Comparison of ENCODE assay signal across 9 cellular contexts in the genomic region with DNA sequence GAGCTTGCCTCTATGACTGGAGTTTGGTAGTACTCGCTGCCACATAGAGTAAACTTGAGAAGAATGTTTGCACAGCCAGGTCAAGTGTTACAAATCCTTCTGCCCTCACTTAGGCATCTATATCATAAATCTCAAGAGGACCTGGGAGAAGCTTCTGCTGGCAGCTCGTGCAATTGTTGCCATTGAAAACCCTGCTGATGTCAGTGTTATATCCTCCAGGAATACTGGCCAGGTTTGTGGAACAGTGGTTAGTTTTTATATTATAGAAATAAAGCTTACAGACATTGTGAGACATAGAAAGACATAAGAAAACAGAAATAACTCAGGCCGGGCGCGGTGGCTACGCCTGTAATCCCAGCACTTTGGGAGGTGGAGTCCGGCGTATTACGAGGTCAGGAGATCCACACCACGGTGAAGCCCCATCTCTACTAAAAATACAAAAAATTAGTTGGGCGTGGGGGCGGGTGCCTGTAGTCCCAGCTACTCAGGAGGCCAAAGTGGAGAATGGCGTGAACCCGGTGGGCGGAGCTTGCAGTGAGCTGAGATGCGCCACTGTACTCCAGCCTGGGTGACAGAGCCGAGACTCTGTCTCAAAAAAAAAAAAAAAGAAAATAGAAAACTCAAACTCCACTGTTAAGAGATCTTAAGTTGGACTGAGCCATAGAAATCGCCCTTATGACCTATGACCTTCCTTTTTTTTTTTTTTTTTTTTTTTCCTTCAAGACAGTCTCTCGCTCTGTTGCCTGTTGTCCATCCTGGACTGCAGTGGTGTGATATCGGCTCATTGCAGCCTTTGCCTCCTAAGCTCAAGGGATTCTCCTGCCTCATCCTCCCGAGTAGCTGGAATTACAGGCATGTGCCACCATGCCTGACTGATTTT. TPM values are rescaled to one million over a fixed set of nuclear protein-coding genes. Genes with fewer than 3 reads are reported as not detected.
DNase-seq lines count a peak whose midpoint lies in the region; ATAC-seq and TF ChIP-seq lines count a peak whose summit lies in the region.
"Had no signal": no experiment of that assay in that cellular context is flagged by ENCODE, and none has a peak within 500 bp of the region (broad histone marks: within the 10 kb centered on the region; RNA-seq: fewer than 3 reads in every experiment).

No MANE protein-coding gene starts in this region.

- POLR2A ChIA-PET in activated naive CD8-positive, alpha-beta T cell treated with anti-CD3 and anti-CD28 coated beads, Interleukin-2, amount 10 ng/mL, durations not matched to agents 7 days and 5 days (lab: Charles Lee), result interaction anchor here (0.7 to 5.9 kb wide), 2 partner anchors 15 to 24 kb away, joined by 6 to 42 read pairs; no protein-coding TSS in a partner anchor

- peak overlapping the region; percentile 79; the same call in 1 of the 2 replicates for H3K4me2 ChIP-seq in OCI-LY3 (ENCODE audit: low read length)

- H3K36me3 ChIP-seq in ES-I3 (ENCODE audit: insufficient read depth, low read length), result peaks cover 43% of the 10 kb centered on the region
- peaks cover 65% of the 10 kb centered on the region for H3K36me3 ChIP-seq in OCI-LY3 (replicated peaks; ENCODE audit: low read depth, low read length)

- H3K9ac ChIP-seq in ES-I3 (ENCODE audit: low read depth, low read length) (peak overlapping the region; percentile 92; the same call in 1 of the 2 replicates), OCI-LY3 (ENCODE audit: low read length) (no peak overlapping the region)

- H3K4me1 ChIP-seq in ES-I3 (ENCODE audit: insufficient read depth, low read length), result peaks cover 11% of the 10 kb centered on the region; the same call in 1 of the 2 replicates
- peaks cover 19% of the 10 kb centered on the region for H3K4me1 ChIP-seq in OCI-LY3 (ENCODE audit: low read length)

- H3K9me3 ChIP-seq in ES-I3 (ENCODE audit: control insufficient read depth, insufficient read depth, low read length), result no peaks in the 10 kb centered on the region
- H3K9me3 ChIP-seq in OCI-LY3 (ENCODE audit: insufficient read depth, low read length), result no peaks in the 10 kb centered on the region

- H3K4me3 Mint-ChIP-seq in activated naive CD8-positive, alpha-beta T cell treated with anti-CD3 and anti-CD28 coated beads, Interleukin-2, amount 10 ng/mL, durations not matched to agents 7 days and 5 days, result peak overlapping the region; percentile 96
- H3K4me3 Mint-ChIP-seq in nephron, result peak overlapping the region; percentile 90 to 96 (median 93)

- peaks cover 43% of the 10 kb centered on the region for H3K36me3 Mint-ChIP-seq in activated naive CD8-positive, alpha-beta T cell treated with anti-CD3 and anti-CD28 coated beads, Interleukin-2, amount 10 ng/mL, durations not matched to agents 7 days and 5 days
- H3K36me3 Mint-ChIP-seq in nephron (ENCODE audit: low read depth), result peaks cover 55% of the 10 kb centered on the region

- peaks cover 45% of the 10 kb centered on the region for H3K79me2 ChIP-seq in OCI-LY3 (ENCODE audit: low read length)

- ATAC-seq in activated naive CD8-positive, alpha-beta T cell treated with anti-CD3 and anti-CD28 coated beads, Interleukin-2, amount 10 ng/mL, durations not matched to agents 7 days and 5 days (ENCODE audit: low read depth), result no peak
- ATAC-seq in GM19395 (IDR thresholded peaks at IDR 0.05; ENCODE audit: unreplicated experiment) (no peak), GM21786 (IDR thresholded peaks at IDR 0.05; ENCODE audit: unreplicated experiment) (no peak), HG02571 (IDR thresholded peaks at IDR 0.05; ENCODE audit: unreplicated experiment) (no peak), GM21381 (IDR thresholded peaks at IDR 0.05; ENCODE audit: unreplicated experiment) (no peak)

- H3K9me3 Mint-ChIP-seq in activated naive CD8-positive, alpha-beta T cell treated with anti-CD3 and anti-CD28 coated beads, Interleukin-2, amount 10 ng/mL, durations not matched to agents 7 days and 5 days, result no peaks in the 10 kb centered on the region
- H3K9me3 Mint-ChIP-seq in nephron, result no peaks in the 10 kb centered on the region

- no peaks in the 10 kb centered on the region for H3K27me3 Mint-ChIP-seq in activated naive CD8-positive, alpha-beta T cell treated with anti-CD3 and anti-CD28 coated beads, Interleukin-2, amount 10 ng/mL, durations not matched to agents 7 days and 5 days
- H3K27me3 Mint-ChIP-seq in nephron (ENCODE audit: low read depth), result no peaks in the 10 kb centered on the region

- no peak for DNase-seq in activated naive CD8-positive, alpha-beta T cell treated with anti-CD3 and anti-CD28 coated beads, Interleukin-2, amount 10 ng/mL, durations not matched to agents 7 days and 5 days
- DNase-seq: NCI-H2227 treated with DMSO at 0.1 percent for 48 hours had no signal

- peaks cover 48% of the 10 kb centered on the region for H3K4me1 Mint-ChIP-seq in activated naive CD8-positive, alpha-beta T cell treated with anti-CD3 and anti-CD28 coated beads, Interleukin-2, amount 10 ng/mL, durations not matched to agents 7 days and 5 days
- H3K4me1 Mint-ChIP-seq in nephron, result peaks cover 23% of the 10 kb centered on the region

- H3K27ac ChIP-seq in OCI-LY3 (ENCODE audit: low read length), result no peak overlapping the region

- 0 out of 2 replicates have a peak overlapping the region, but pooled peaks have one; percentile 89 for H3K4me3 ChIP-seq in OCI-LY3 (ENCODE audit: low read length)

- no peak overlapping the region for H2AFZ ChIP-seq in OCI-LY3 (ENCODE audit: low read depth, low read length)

- no peak for TF ChIP-seq CTCF in OCI-LY3 (IDR thresholded peaks at IDR 0.05; ENCODE audit: low read depth, low read length)
- TF ChIP-seq CTCF in nephron (IDR thresholded peaks at IDR 0.05; ENCODE audit: unreplicated experiment in 3 of 3), result no peak

- peak overlapping the region; percentile 47 for H3K27ac Mint-ChIP-seq in activated naive CD8-positive, alpha-beta T cell treated with anti-CD3 and anti-CD28 coated beads, Interleukin-2, amount 10 ng/mL, durations not matched to agents 7 days and 5 days
- peak overlapping the region in 2 of 3 experiments; percentile 21 to 92 for H3K27ac Mint-ChIP-seq in nephron

- H3K27me3 ChIP-seq in OCI-LY3 (ENCODE audit: low read depth, low read length), result no peaks in the 10 kb centered on the region

- H4K20me1 ChIP-seq in OCI-LY3 (ENCODE audit: insufficient read depth, low read length), result peaks cover 47% of the 10 kb centered on the region

RNA-seq across cellular contexts. Expression of a gene that starts 2.2 kb away (rescaled TPM):
- 1,000 to 10,000 TPM; 1,282 to 1,296 TPM for total RNA-seq in activated naive CD8-positive, alpha-beta T cell treated with anti-CD3 and anti-CD28 coated beads, Interleukin-2, amount 10 ng/mL, durations not matched to agents 7 days and 5 days

RNA-seq across cellular contexts. Expression of a gene that starts 25.6 kb away (rescaled TPM):
- total RNA-seq in activated naive CD8-positive, alpha-beta T cell treated with anti-CD3 and anti-CD28 coated beads, Interleukin-2, amount 10 ng/mL, durations not matched to agents 7 days and 5 days, result 10 to 100 TPM; 46.0 to 46.1 TPM

RNA-seq across cellular contexts. Expression of a gene that starts 58.7 kb away (rescaled TPM):
- not detected for total RNA-seq in activated naive CD8-positive, alpha-beta T cell treated with anti-CD3 and anti-CD28 coated beads, Interleukin-2, amount 10 ng/mL, durations not matched to agents 7 days and 5 days
